10 cellular contexts compared by ENCODE assay signal in genomic region chr15:70508561-70509281, GRCh38.
DNase-seq lines count a peak whose midpoint lies in the region; ATAC-seq, FAIRE-seq and TF ChIP-seq lines count a peak whose summit lies in the region.
"Had no signal": no experiment of that assay in that cellular context is flagged by ENCODE, and none has a peak within 500 bp of the region (broad histone marks: within the 10 kb centered on the region; RNA-seq: fewer than 3 reads in every experiment).

No MANE protein-coding gene starts in this region.

- H3K79me2 ChIP-seq in keratinocyte (ENCODE audit: control insufficient read depth, insufficient read depth, low read length), result no peaks in the 10 kb centered on the region

- 50% methylated on average over 5 of the region's 5 CpGs for WGBS in right cardiac atrium

- dilution Hi-C loops in keratinocyte (cut with MboI; ENCODE audit: extremely low pct_ligation_motif_present, low sequenced_read_pairs), result no loop called here

- POLR2A ChIA-PET in AG04450 (lab: Yijun Ruan, JAX), result no interaction called here

- no peaks in the 10 kb centered on the region for H3K36me3 ChIP-seq in keratinocyte (ENCODE audit: control insufficient read depth in 2 of 2, extremely low read depth in 1 of 2, insufficient read depth in 2 of 2, low read length in 2 of 2)
- H3K36me3 ChIP-seq: thoracic aorta had no signal

- CTCF ChIA-PET in AG04450 (lab: Charles Lee), result interaction anchor here (0.6 to 1.8 kb wide), 3 partner anchors 13 to 40 kb away, joined by 3 to 7 read pairs (median 3); no protein-coding TSS in a partner anchor

- no peak overlapping the region for H3K9ac ChIP-seq in keratinocyte (ENCODE audit: control insufficient read depth, extremely low read depth, insufficient read depth, low read length)

- peak; percentile 85 for FAIRE-seq in keratinocyte (lab: Jason Lieb, UNC)
- FAIRE-seq: GM12878 had no signal

- H3K9me3 ChIP-seq in AG04450 (ENCODE audit: control insufficient read depth, insufficient read depth, low read length), result peaks cover 12% of the 10 kb centered on the region
- peaks cover 12% of the 10 kb centered on the region for H3K9me3 ChIP-seq in keratinocyte (ENCODE audit: control insufficient read depth, low read depth, low read length)
- H3K9me3 ChIP-seq in right cardiac atrium (ENCODE audit: control insufficient read depth, low read length), result no peaks in the 10 kb centered on the region

- peak; percentile 63 for DNase-seq in AG04450 (ENCODE audit: low read depth, low spot score)
- peak; percentile 97 for DNase-seq in HT-29 (ENCODE audit: low spot score)
- DNase-seq in activated T-cell treated with anti-CD3 and anti-CD28 coated beads, Interleukin-2, amount 50 U/mL, for 48 hours, result peak; percentile 75
- no peak for DNase-seq in keratinocyte (ENCODE audit: low read depth, low spot score)
- DNase-seq in retina, result no peak
- DNase-seq in NCI-H187 treated with DMSO at 0.1 percent for 48 hours (lab: John Stamatoyannopoulos, UW), result no peak
- no peak for DNase-seq in right cardiac atrium
- DNase-seq in NCI-H526 treated with DMSO at 0.1 percent for 48 hours (lab: John Stamatoyannopoulos, UW), result no peak

- ATAC-seq in right cardiac atrium, result no peak
- ATAC-seq: GM12878 had no signal

- intact Hi-C loops in right cardiac atrium (cut with DNase I), result no loop called here

- TF ChIP-seq CTCF in AG04450 (IDR thresholded peaks at IDR 0.05; ENCODE audit: low read depth, low read length), result peak; percentile 10; the same call in 1 of the 2 replicates
- peak; percentile 4 to 17 (median 8) for TF ChIP-seq CTCF in keratinocyte (optimal IDR thresholded peaks at IDR 0.05 in 1 of 3, IDR thresholded peaks at IDR 0.05 in 1 of 3, conservative IDR thresholded peaks at IDR 0.05 in 1 of 3; ENCODE audit: extremely low read depth in 1 of 3, insufficient read depth in 2 of 3, low read length in 3 of 3)

- H3K27ac ChIP-seq in AG04450 (ENCODE audit: low read depth, low read length) (no peak overlapping the region), keratinocyte (ENCODE audit: control insufficient read depth, insufficient read depth, low read length) (peak overlapping the region; percentile 22), right cardiac atrium (ENCODE audit: low read length) (no peak overlapping the region)
- H3K27ac ChIP-seq: thoracic aorta had no signal

- peaks cover 45% of the 10 kb centered on the region for H3K4me1 ChIP-seq in keratinocyte (ENCODE audit: control insufficient read depth, extremely low read depth, insufficient read depth, low read length)
- H3K4me1 ChIP-seq in right cardiac atrium (ENCODE audit: control insufficient read depth, insufficient read depth, low read length), result peaks cover 9% of the 10 kb centered on the region

- H3K27me3 ChIP-seq in AG04450 (ENCODE audit: control insufficient read depth, insufficient read depth, low read length) (peaks cover 4% of the 10 kb centered on the region), keratinocyte (ENCODE audit: control insufficient read depth, extremely low read depth, insufficient read depth, low read length) (peaks cover 9% of the 10 kb centered on the region), right cardiac atrium (ENCODE audit: control insufficient read depth, insufficient read depth) (no peaks in the 10 kb centered on the region)

- H3K4me3 ChIP-seq in AG04450 (ENCODE audit: low read depth, low read length) (no peak overlapping the region), keratinocyte (ENCODE audit: control insufficient read depth in 2 of 3, extremely low read depth in 1 of 3, insufficient read depth in 2 of 3, low read depth in 1 of 3, low read length in 3 of 3) (no peak overlapping the region), right cardiac atrium (ENCODE audit: low read length) (no peak overlapping the region)
- H3K4me3 ChIP-seq: GM12878, thoracic aorta had no signal

- H2AFZ ChIP-seq in keratinocyte (ENCODE audit: control insufficient read depth, low read length), result no peak overlapping the region

- H3K9me1 ChIP-seq in keratinocyte (ENCODE audit: control insufficient read depth, extremely low read depth, insufficient read depth, low read length), result peaks cover 5% of the 10 kb centered on the region

- H4K20me1 ChIP-seq in keratinocyte (ENCODE audit: control insufficient read depth, extremely low read depth, insufficient read depth, low read length), result no peaks in the 10 kb centered on the region

- peak overlapping the region; percentile 50 for H3K4me2 ChIP-seq in keratinocyte (ENCODE audit: control insufficient read depth, extremely low read depth, insufficient read depth, low read depth, low read length)

Comparison
In these comparisons a context has a peak if more than half of its experiments do, and no peak if none do; other contexts are left out.
1. DNase-seq: peak in AG04450 (single experiment), HT-29 (single experiment) and activated T-cell treated with anti-CD3 and anti-CD28 coated beads, Interleukin-2, amount 50 U/mL, for 48 hours (2 of 2); none in keratinocyte (single experiment), retina (single experiment), NCI-H187 treated with DMSO at 0.1 percent for 48 hours (single experiment), right cardiac atrium (0 of 3) and NCI-H526 treated with DMSO at 0.1 percent for 48 hours (single experiment).